In genomic region chr19:53980553-53981407, GRCh38 we compare ENCODE assay signal across 8 cellular contexts. TPM values are rescaled to one million over a fixed set of nuclear protein-coding genes. Genes with fewer than 3 reads are reported as not detected.
DNase-seq lines count a peak whose midpoint lies in the region; ATAC-seq and TF ChIP-seq lines count a peak whose summit lies in the region.

No MANE protein-coding gene starts in this region.

- no peaks in the 10 kb centered on the region for H3K9me3 ChIP-seq in CD8-positive, alpha-beta memory T cell (ENCODE audit: low read length)
- H3K9me3 ChIP-seq in colonic mucosa (no peaks in the 10 kb centered on the region), ascending aorta (no peaks in the 10 kb centered on the region), ovary (peaks cover 0 to 11% of the 10 kb centered on the region in 2 donors)

- no peak for ATAC-seq in natural killer cell
- ATAC-seq in HG02852 (IDR thresholded peaks at IDR 0.05; ENCODE audit: unreplicated experiment) = no peak
- no peak for ATAC-seq in GM18505 (IDR thresholded peaks at IDR 0.05; ENCODE audit: unreplicated experiment)

- CTCF ChIA-PET in CD8-positive, alpha-beta memory T cell (lab: Charles Lee) = no interaction called here

- DNase-seq in CD8-positive, alpha-beta memory T cell = no peak
- DNase-seq in NCI-H2227 (lab: John Stamatoyannopoulos, UW; ENCODE audit: unreplicated experiment) (peak; percentile 79), colonic mucosa (peak; percentile 35), natural killer cell (no peak), ascending aorta (ENCODE audit: low spot score in 2 of 2) (no peak), ovary (no peak)

- H3K4me1 ChIP-seq in CD8-positive, alpha-beta memory T cell (ENCODE audit: insufficient read depth, low read length) = peaks cover 8% of the 10 kb centered on the region
- H3K4me1 ChIP-seq in colonic mucosa (no peaks in the 10 kb centered on the region), ascending aorta (peaks cover 3% of the 10 kb centered on the region in 2 donors), ovary (ENCODE audit: insufficient read depth) (no peaks in the 10 kb centered on the region)

- peaks cover 0 to 16% (median 13%) of the 10 kb centered on the region in 5 donors for H3K9me3 Mint-ChIP-seq in CD8-positive, alpha-beta memory T cell
- H3K9me3 Mint-ChIP-seq in natural killer cell = peaks cover 0 to 4% of the 10 kb centered on the region in 2 donors

- TF ChIP-seq POLR2A in ovary (IDR thresholded peaks at IDR 0.05) (no peak), GM18505 (IDR thresholded peaks at IDR 0.05; ENCODE audit: borderline replicate concordance, extremely low read depth, insufficient read depth, insufficient read length) (no peak)

- intact Hi-C loops in colonic mucosa (cut with DNase I) (no loop called here), natural killer cell (cut with micrococcal nuclease) (no loop called here), ascending aorta (cut with DNase I) (no loop called here), ovary (cut with DNase I) (no loop called here)

- no peak overlapping the region for H3K9ac ChIP-seq in colonic mucosa (ENCODE audit: low read depth in 2 of 2, low read length in 2 of 2)

- no peak overlapping the region for H3K4me3 ChIP-seq in CD8-positive, alpha-beta memory T cell (ENCODE audit: low read length)
- no peak overlapping the region for H3K4me3 ChIP-seq in colonic mucosa
- H3K4me3 ChIP-seq in ascending aorta = peak overlapping the region in 1 of 2 donors; percentile 18
- no peak overlapping the region for H3K4me3 ChIP-seq in ovary

- no peak for TF ChIP-seq CTCF in colonic mucosa (IDR thresholded peaks at IDR 0.05)
- TF ChIP-seq CTCF in natural killer cell (IDR thresholded peaks at IDR 0.05) = no peak
- no peak for TF ChIP-seq CTCF in ascending aorta (IDR thresholded peaks at IDR 0.05)
- no peak for TF ChIP-seq CTCF in ovary (IDR thresholded peaks at IDR 0.05)

- peaks cover 0 to 11% (median 0%) of the 10 kb centered on the region in 3 donors for H3K36me3 Mint-ChIP-seq in CD8-positive, alpha-beta memory T cell
- peaks cover 11% of the 10 kb centered on the region for H3K36me3 Mint-ChIP-seq in natural killer cell

- peak overlapping the region in 5 of 7 donors; percentile 10 to 73 (median 41) for H3K4me3 Mint-ChIP-seq in CD8-positive, alpha-beta memory T cell
- peak overlapping the region; percentile 73 for H3K4me3 Mint-ChIP-seq in natural killer cell

- no peak for TF ChIP-seq EP300 in ovary (IDR thresholded peaks at IDR 0.05)

- H3K36me3 ChIP-seq in CD8-positive, alpha-beta memory T cell (ENCODE audit: insufficient read depth, low read length) = no peaks in the 10 kb centered on the region
- H3K36me3 ChIP-seq in colonic mucosa = no peaks in the 10 kb centered on the region
- no peaks in the 10 kb centered on the region for H3K36me3 ChIP-seq in ascending aorta
- H3K36me3 ChIP-seq in ovary = no peaks in the 10 kb centered on the region

- POLR2A ChIA-PET in CD8-positive, alpha-beta memory T cell (lab: Charles Lee) = no interaction called here

- peaks cover 49 to 54% of the 10 kb centered on the region in 2 donors for H3K27me3 Mint-ChIP-seq in CD8-positive, alpha-beta memory T cell
- H3K27me3 Mint-ChIP-seq in natural killer cell (ENCODE audit: low read depth in 2 of 2) = peaks cover 32 to 43% of the 10 kb centered on the region in 2 donors

- H3K27ac Mint-ChIP-seq in CD8-positive, alpha-beta memory T cell = peak overlapping the region in 1 of 8 donors; percentile 16
- no peak overlapping the region for H3K27ac Mint-ChIP-seq in natural killer cell

- peaks cover 33% of the 10 kb centered on the region for H3K27me3 ChIP-seq in CD8-positive, alpha-beta memory T cell (ENCODE audit: insufficient read depth, low read length, poor library complexity, severe bottlenecking)
- H3K27me3 ChIP-seq in colonic mucosa (peaks cover 43% of the 10 kb centered on the region), ascending aorta (peaks cover 18% of the 10 kb centered on the region), ovary (no peaks in the 10 kb centered on the region)

- H3K4me1 Mint-ChIP-seq in CD8-positive, alpha-beta memory T cell = peaks cover 21 to 32% (median 27%) of the 10 kb centered on the region in 3 donors
- peaks cover 5 to 26% of the 10 kb centered on the region in 2 donors for H3K4me1 Mint-ChIP-seq in natural killer cell

- no peak overlapping the region for H3K27ac ChIP-seq in CD8-positive, alpha-beta memory T cell (ENCODE audit: low read depth, low read length)
- no peak overlapping the region for H3K27ac ChIP-seq in colonic mucosa
- H3K27ac ChIP-seq in ascending aorta = no peak overlapping the region
- no peak overlapping the region for H3K27ac ChIP-seq in ovary

- WGBS in ovary, 3 donors = 25 to 33% (median 30%) methylated on average over 21 of the region's 21 CpGs

RNA-seq across cellular contexts. Expression of gene CACNG6, which starts 10.7 kb away (rescaled TPM):
- not detected for total RNA-seq in CD8-positive, alpha-beta memory T cell
- polyA plus RNA-seq in CD8-positive, alpha-beta memory T cell = not detected
- total RNA-seq in colonic mucosa = not detected
- total RNA-seq in natural killer cell = 10 to 100 TPM in 1 of 3 donors, not detected in 2; 11.5 TPM
- not detected for total RNA-seq in ascending aorta
- total RNA-seq in ovary = 1 to 10 TPM in 1 of 7 donors, under 1 TPM in 1, not detected in 5; 0.15 to 3.2 TPM
- polyA plus RNA-seq in ovary = not detected

RNA-seq across cellular contexts. Expression of gene CACNG8, which starts 18.0 kb away (rescaled TPM):
- not detected for total RNA-seq in CD8-positive, alpha-beta memory T cell
- polyA plus RNA-seq in CD8-positive, alpha-beta memory T cell = not detected
- total RNA-seq in colonic mucosa = under 1 TPM; 0.02 to 0.03 TPM
- 1 to 10 TPM in 1 of 3 donors, not detected in 2; 2.3 TPM for total RNA-seq in natural killer cell
- 0.32 TPM for total RNA-seq in ascending aorta
- total RNA-seq in ovary = under 1 TPM in 4 of 7 donors, not detected in 3; 0.03 to 0.12 (median 0.08) TPM
- polyA plus RNA-seq in ovary = under 1 TPM; 0.06 to 0.13 TPM

Comparison
In these comparisons a context has a peak if more than half of its experiments do, and no peak if none do; other contexts are left out.
1. DNase-seq: peak in NCI-H2227 (single experiment) and colonic mucosa (single experiment); none in CD8-positive, alpha-beta memory T cell (0 of 5), natural killer cell (single experiment), ascending aorta (0 of 2) and ovary (0 of 5).